In the genomic region with DNA sequence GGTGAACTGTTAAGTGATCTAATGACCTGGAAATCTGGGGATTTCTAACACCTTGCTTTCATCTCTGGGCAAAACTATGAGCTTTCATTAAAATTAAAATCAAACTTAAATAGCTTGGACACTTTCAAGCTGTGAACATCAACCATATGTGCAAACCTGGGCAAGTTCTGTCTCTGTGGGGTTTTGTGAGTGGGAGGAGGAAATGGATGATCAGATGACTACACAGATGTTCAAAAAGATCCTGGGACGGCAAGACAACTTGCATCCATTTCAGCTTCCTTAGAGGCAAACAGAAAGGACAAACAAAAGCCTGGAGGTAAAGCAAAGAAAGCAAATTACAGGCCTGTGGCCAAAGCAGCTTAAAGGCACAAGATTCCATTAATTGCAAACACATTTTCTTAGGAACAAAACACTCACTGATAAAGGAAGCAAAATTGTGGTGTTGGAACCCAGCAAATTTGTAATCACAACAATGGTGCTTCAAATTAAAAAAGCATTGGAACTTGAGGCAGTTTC, we compare ENCODE assay signal across 16 cellular contexts.
"Had no signal": no experiment of that assay in that cellular context is flagged by ENCODE, and none has a peak within 500 bp of the region (broad histone marks: within the 10 kb centered on the region; RNA-seq: fewer than 3 reads in every experiment).

No MANE protein-coding gene starts in this region.

- H3K27ac ChIP-seq: ascending aorta, left lung, VCaP had no signal

- FAIRE-seq: endothelial cell of umbilical vein, frontal cortex had no signal

- H3K27me3 ChIP-seq: ascending aorta, dorsolateral prefrontal cortex, heart left ventricle, left lung had no signal

- DNase-seq: activated CD8-positive, alpha-beta memory T cell treated with anti-CD3 and anti-CD28 coated beads, Interleukin-2, amount 50 U/mL, for 48 hours; activated CD8-positive, alpha-beta T cell treated with anti-CD3 and anti-CD28 coated beads, Interleukin-2, amount 10 ng/mL, durations not matched to agents 7 days and 5 days; activated naive CD8-positive, alpha-beta T cell treated with anti-CD3 and anti-CD28 coated beads, Interleukin-2, amount 50 U/mL, for 24 hours; islet precursor cell; left lung; naive B cell; stimulated activated CD4-positive, alpha-beta T cell treated with anti-CD3 and anti-CD28 coated beads, Interleukin-4, amount 100 ng/mL, for 1 hour; stimulated activated CD8-positive, alpha-beta memory T cell treated with anti-CD3 and anti-CD28 coated beads, Interleukin-4, amount 100 ng/mL, for 48 hours; stimulated activated naive CD8-positive, alpha-beta T cell treated with anti-CD3 and anti-CD28 coated beads, Interleukin-15, Interleukin-2, amounts not matched to agents 100 U/mL and 50 U/mL, for 24 hours; T-helper 9 cell had no signal

- H3K4me3 ChIP-seq: ascending aorta, dorsolateral prefrontal cortex, heart left ventricle, left lung had no signal

- H3K9me3 ChIP-seq: ascending aorta, heart left ventricle, left lung had no signal

- H3K4me1 ChIP-seq: ascending aorta, left lung had no signal

- ATAC-seq: activated CD8-positive, alpha-beta T cell treated with anti-CD3 and anti-CD28 coated beads, Interleukin-2, amount 10 ng/mL, durations not matched to agents 7 days and 5 days; activated naive CD8-positive, alpha-beta T cell treated with anti-CD3 and anti-CD28 coated beads, Interleukin-2, amount 50 U/mL, for 24 hours; left lung; stimulated activated naive CD8-positive, alpha-beta T cell treated with anti-CD3 and anti-CD28 coated beads, Interleukin-15, Interleukin-2, amounts not matched to agents 100 U/mL and 50 U/mL, for 24 hours had no signal

- H3K36me3 ChIP-seq: ascending aorta, heart left ventricle, left lung had no signal
